In the genomic region with DNA sequence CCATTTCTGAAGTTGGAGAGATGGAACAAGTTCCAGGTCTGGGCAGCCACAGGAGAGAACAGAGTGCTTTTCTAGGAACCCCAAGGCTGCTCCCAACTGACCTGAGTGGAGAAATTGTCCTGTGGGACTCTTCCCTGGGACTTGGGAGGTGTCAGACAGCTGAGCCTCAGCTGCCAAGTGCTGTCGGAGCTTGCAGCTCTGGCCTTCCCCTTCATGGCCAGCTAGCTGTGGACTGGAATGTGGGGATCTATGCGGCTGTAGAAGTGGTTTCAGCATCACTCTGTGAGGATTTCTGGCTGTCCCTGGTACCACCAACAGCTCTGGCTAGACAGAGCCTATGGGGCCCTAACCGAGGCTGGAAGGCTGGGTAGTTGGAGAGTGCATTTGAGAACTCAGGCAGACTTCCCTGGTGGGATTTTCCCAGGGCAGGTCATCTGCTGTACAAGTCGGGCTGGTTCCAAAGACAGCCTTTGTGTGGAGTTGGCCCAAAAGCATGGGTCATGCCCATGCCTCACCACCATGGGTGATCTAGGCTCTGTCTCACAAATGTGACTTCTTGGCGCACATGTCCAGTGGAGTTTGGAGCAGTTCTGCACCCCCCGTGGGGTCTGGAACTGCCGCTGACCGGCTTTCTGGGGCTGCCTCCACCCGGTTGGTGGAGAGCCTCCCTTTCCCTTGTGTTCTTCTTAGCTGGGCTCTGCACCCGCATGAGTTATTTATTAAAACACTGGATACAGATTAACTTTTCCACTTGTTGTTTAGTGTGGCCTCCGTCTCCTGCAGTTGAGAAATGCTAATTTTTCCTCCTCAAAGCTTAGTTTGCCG, we compare ENCODE assay signal across 20 cellular contexts. TPM values are rescaled to one million over a fixed set of nuclear protein-coding genes. Genes with fewer than 3 reads are reported as not detected.
A peak's percentile ranks its signal among the peaks of the same experiment; 100 is the strongest.
DNase-seq lines count a peak whose midpoint lies in the region; ATAC-seq, FAIRE-seq and TF ChIP-seq lines count a peak whose summit lies in the region.
"Had no signal": no experiment of that assay in that cellular context is flagged by ENCODE, and none has a peak within 500 bp of the region (broad histone marks: within the 10 kb centered on the region; RNA-seq: fewer than 3 reads in every experiment).

No MANE protein-coding gene starts in this region.

- H3K36me3 ChIP-seq in Panc1 (ENCODE audit: control insufficient read depth, insufficient read depth, low read length) (0 out of 2 replicates have a peak, but pooled peaks cover 2% of the 10 kb centered on the region), pancreas (no peaks in the 10 kb centered on the region), Caco-2 (ENCODE audit: control insufficient read depth, insufficient read depth, low read length) (no peaks in the 10 kb centered on the region)

- H3K9me3 ChIP-seq in Panc1 (ENCODE audit: control insufficient read depth, insufficient read depth, low read depth, low read length) (no peaks in the 10 kb centered on the region), pancreas (no peaks in the 10 kb centered on the region), Caco-2 (no peaks in the 10 kb centered on the region)
- H3K9me3 ChIP-seq: BLaER1, HAP-1 had no signal

- peaks cover 12% of the 10 kb centered on the region for H3K4me1 Mint-ChIP-seq in activated T-cell treated with anti-CD3 and anti-CD28 coated beads, Interleukin-2, amount 50 U/mL, for 72 hours (ENCODE audit: low read depth)
- peaks cover 17% of the 10 kb centered on the region for H3K4me1 Mint-ChIP-seq in Caco-2 (ENCODE audit: low read depth, unreplicated experiment)

- H3K4me3 ChIP-seq in Panc1 (ENCODE audit: low read depth in 2 of 2, low read length in 2 of 2) (no peak overlapping the region), pancreas (no peak overlapping the region), Caco-2 (ENCODE audit: low read depth, low read length) (no peak overlapping the region)
- H3K4me3 ChIP-seq: BLaER1, HAP-1 had no signal

- DNase-seq in Caki2 (ENCODE audit: low read depth), result peak; percentile 83
- no peak for DNase-seq in Panc1 (ENCODE audit: low read depth, low spot score)
- DNase-seq in kidney tubule cell (ENCODE audit: low spot score), result peak; percentile 91
- DNase-seq in pancreas, result peak in 1 of 6 donors; percentile 20
- DNase-seq in activated T-cell treated with anti-CD3 and anti-CD28 coated beads, Interleukin-2, amount 50 U/mL, for 72 hours, result no peak
- DNase-seq in NCI-H1417 treated with DMSO at 0.1 percent for 48 hours (lab: John Stamatoyannopoulos, UW), result no peak
- DNase-seq in NCI-H1105 (lab: John Stamatoyannopoulos, UW), result no peak
- no peak for DNase-seq in Caco-2
- DNase-seq: DMS153, EL, Karpas-422, MM.1S, NCI-H1105 treated with DMSO at 0.1 percent for 48 hours, NCI-H187 treated with DMSO at 0.1 percent for 48 hours, NCI-H2171, NCI-H446 treated with DMSO at 0.1 percent for 48 hours, NCI-H748 treated with DMSO at 0.1 percent for 48 hours, PC-3 had no signal

- H3K4me3 Mint-ChIP-seq in activated T-cell treated with anti-CD3 and anti-CD28 coated beads, Interleukin-2, amount 50 U/mL, for 72 hours, result no peak overlapping the region
- H3K4me3 Mint-ChIP-seq in Caco-2 (ENCODE audit: unreplicated experiment), result no peak overlapping the region

- H3K27ac ChIP-seq in Panc1 (ENCODE audit: low read length) (no peak overlapping the region), pancreas (peak overlapping the region; percentile 31 to 46 (median 44))
- H3K27ac ChIP-seq: BLaER1 had no signal

- no TSS peak for BruUV-seq in Panc1 (replicated peaks; lab: Mats Ljungman, UMichigan)
- BruUV-seq in Caco-2 (replicated peaks; lab: Mats Ljungman, UMichigan), result no TSS peak

- in situ Hi-C loops in Caki2 (cut with HindIII; ENCODE audit: low pct_unique_long_range_greater_than_20kb, low sequenced_read_pairs) (no loop called here), Panc1 (cut with HindIII; ENCODE audit: low pct_unique_long_range_greater_than_20kb, low sequenced_read_pairs) (no loop called here)

- H3K27me3 ChIP-seq in Panc1 (ENCODE audit: control insufficient read depth, insufficient read depth, low read length), result no peaks in the 10 kb centered on the region
- no peaks in the 10 kb centered on the region for H3K27me3 ChIP-seq in pancreas
- no peaks in the 10 kb centered on the region for H3K27me3 ChIP-seq in Caco-2 (replicated peaks; ENCODE audit: control insufficient read depth, insufficient read depth, low read length)
- H3K27me3 ChIP-seq: BLaER1 had no signal

- H3K4me1 ChIP-seq in Panc1 (ENCODE audit: control insufficient read depth, insufficient read depth, low read length) (no peaks in the 10 kb centered on the region), pancreas (peaks cover 0 to 3% (median 0%) of the 10 kb centered on the region in 3 donors), Caco-2 (no peaks in the 10 kb centered on the region)
- H3K4me1 ChIP-seq: HAP-1 had no signal

- no peak for FAIRE-seq in pancreas (lab: Jason Lieb, UNC)

- WGBS in pancreas, 2 donors, result 61 to 64% methylated on average over 12 of the region's 12 CpGs

- POLR2A ChIA-PET in Panc1 (lab: Charles Lee), result no interaction called here
- POLR2A ChIA-PET in Caco-2 (lab: Charles Lee), result no interaction called here

- intact Hi-C loops in Panc1 (cut with micrococcal nuclease; ENCODE audit: unreplicated experiment) (no loop called here), pancreas (cut with DNase I) (no loop called here), Caco-2 (cut with micrococcal nuclease; ENCODE audit: unreplicated experiment) (no loop called here)

- H3K27ac Mint-ChIP-seq in activated T-cell treated with anti-CD3 and anti-CD28 coated beads, Interleukin-2, amount 50 U/mL, for 72 hours, result no peak overlapping the region
- H3K27ac Mint-ChIP-seq in Caco-2 (ENCODE audit: unreplicated experiment), result no peak overlapping the region

- peak; percentile 46; the same call in 1 of the 2 replicates for ATAC-seq in Panc1
- ATAC-seq in pancreas, result peak; percentile 48 to 85 (median 64)
- ATAC-seq in activated T-cell treated with anti-CD3 and anti-CD28 coated beads, Interleukin-2, amount 50 U/mL, for 72 hours (replicated peaks in 1 of 2), result no peak
- ATAC-seq: PC-3 had no signal

- no peaks in the 10 kb centered on the region for H3K27me3 Mint-ChIP-seq in activated T-cell treated with anti-CD3 and anti-CD28 coated beads, Interleukin-2, amount 50 U/mL, for 72 hours (ENCODE audit: low read depth)
- no peaks in the 10 kb centered on the region for H3K27me3 Mint-ChIP-seq in Caco-2 (ENCODE audit: insufficient read depth, unreplicated experiment)

- CTCF ChIA-PET in Panc1 (lab: Charles Lee) (no interaction called here), Caco-2 (lab: Charles Lee) (no interaction called here)

- no peaks in the 10 kb centered on the region for H3K9me3 Mint-ChIP-seq in activated T-cell treated with anti-CD3 and anti-CD28 coated beads, Interleukin-2, amount 50 U/mL, for 72 hours
- H3K9me3 Mint-ChIP-seq in Caco-2 (ENCODE audit: unreplicated experiment), result no peaks in the 10 kb centered on the region

- peaks cover 3 to 7% of the 10 kb centered on the region in 2 donors for H3K36me3 Mint-ChIP-seq in activated T-cell treated with anti-CD3 and anti-CD28 coated beads, Interleukin-2, amount 50 U/mL, for 72 hours (ENCODE audit: insufficient read depth in 2 of 2)
- peaks cover 6% of the 10 kb centered on the region for H3K36me3 Mint-ChIP-seq in Caco-2 (ENCODE audit: insufficient read depth, unreplicated experiment)

- no peak for TF ChIP-seq CTCF in Panc1 (IDR thresholded peaks at IDR 0.05)
- TF ChIP-seq CTCF in pancreas (IDR thresholded peaks at IDR 0.05), result no peak
- no peak for TF ChIP-seq CTCF in Caco-2 (IDR thresholded peaks at IDR 0.05; ENCODE audit: insufficient read depth in 1 of 2, low read depth in 1 of 2, low read length in 1 of 2, severe bottlenecking in 1 of 2, unreplicated experiment in 1 of 2)

RNA-seq across cellular contexts. Expression of a gene that starts 10.9 kb away (rescaled TPM):
- 0.84 and 2.9 TPM in 2 replicates for total RNA-seq in Caki2 (2014; rRNA removed; shearing (Covaris generic); ENCODE audit: low replicate concordance)
- total RNA-seq in Panc1 (2021; ENCODE audit: unreplicated experiment) (9.5 TPM), pancreas (1 to 10 TPM; 1.9 to 7.8 (median 3.6) TPM), Caco-2 (2022) (10.6 and 11.4 TPM in 2 replicates)
- polyA plus RNA-seq in Panc1 (2012; ENCODE audit: insufficient read length), result 10.9 TPM
- polyA plus RNA-seq in pancreas, result 1 to 10 TPM; 2.6 to 2.7 TPM
- total RNA-seq in activated T-cell treated with anti-CD3 and anti-CD28 coated beads, Interleukin-2, amount 50 U/mL, for 72 hours, result 1 to 10 TPM; 9.1 to 9.2 TPM

RNA-seq across cellular contexts. Expression of a gene that starts 12.2 kb away (rescaled TPM):
- 79.3 and 94.4 TPM in 2 replicates for total RNA-seq in Caki2 (2014; rRNA removed; shearing (Covaris generic); ENCODE audit: low replicate concordance)
- total RNA-seq in Panc1 (2021; ENCODE audit: unreplicated experiment) (147 TPM), pancreas (10 to 100 TPM; 22.4 to 40.9 (median 27.4) TPM), Caco-2 (2022) (65.9 and 69.7 TPM in 2 replicates)
- 133 TPM for polyA plus RNA-seq in Panc1 (2012; ENCODE audit: insufficient read length)
- polyA plus RNA-seq in pancreas, result 10 to 100 TPM; 33.6 to 38.1 TPM
- 10 to 100 TPM; 61.6 to 68.3 TPM for total RNA-seq in activated T-cell treated with anti-CD3 and anti-CD28 coated beads, Interleukin-2, amount 50 U/mL, for 72 hours

Comparison
In these comparisons a context has a peak if more than half of its experiments do, and no peak if none do; other contexts are left out.
1. DNase-seq: peak in Caki2 (single experiment) and kidney tubule cell (single experiment); none in Panc1 (single experiment), activated T-cell treated with anti-CD3 and anti-CD28 coated beads, Interleukin-2, amount 50 U/mL, for 72 hours (0 of 2), NCI-H1417 treated with DMSO at 0.1 percent for 48 hours (single experiment), NCI-H1105 (single experiment) and Caco-2 (0 of 2).
2. ATAC-seq: peak in Panc1 (single experiment) and pancreas (4 of 4); none in activated T-cell treated with anti-CD3 and anti-CD28 coated beads, Interleukin-2, amount 50 U/mL, for 72 hours (0 of 2).